1 cellular context compared by ENCODE assay signal in the genomic region with DNA sequence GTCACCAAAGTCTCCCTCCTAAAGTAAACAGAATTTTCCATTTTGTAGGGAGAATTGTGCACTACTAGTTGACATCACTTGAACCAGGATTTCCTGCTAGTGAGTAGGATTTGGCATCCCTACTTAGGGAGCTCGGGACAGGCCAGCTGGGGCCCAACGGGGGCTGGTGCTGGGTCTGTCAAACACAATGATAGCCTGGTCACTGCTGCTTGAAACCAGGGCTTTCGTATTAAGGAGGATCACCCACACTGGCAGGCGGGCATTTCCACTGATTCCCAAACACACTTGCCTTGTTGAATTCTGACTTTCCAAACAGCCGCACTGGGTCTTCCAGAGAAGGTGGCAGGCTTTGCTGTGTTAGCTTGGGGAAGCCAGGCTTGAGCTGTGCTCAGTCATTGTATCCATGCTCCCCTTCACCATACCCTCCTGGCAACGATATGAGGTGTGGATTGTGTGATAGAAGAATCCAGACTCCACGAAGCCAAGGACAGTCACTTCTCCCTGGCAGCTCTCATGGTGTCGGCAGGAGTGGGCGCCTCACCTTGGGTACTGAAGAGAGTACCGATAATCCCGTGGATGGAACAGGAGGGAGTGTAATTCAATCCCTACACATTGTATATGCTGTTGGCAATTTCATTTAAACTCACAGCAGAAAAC.
TF ChIP-seq lines count a peak whose summit lies in the region.

No MANE protein-coding gene starts in this region.

TF ChIP-seq in H1, 55 proteins besides CTCF, POLR2A, EP300 and RAD21:
- TF ChIP-seq CHD7 (IDR thresholded peaks at IDR 0.05; ENCODE audit: insufficient replicate concordance, low read length), result no peak
- TF ChIP-seq POLR2AphosphoS5 (IDR thresholded peaks at IDR 0.05; ENCODE audit: low read depth, low read length), result no peak
- no peak for TF ChIP-seq CBX8 (IDR thresholded peaks at IDR 0.05; ENCODE audit: borderline replicate concordance, low read depth, low read length)
- TF ChIP-seq RNF2 (IDR thresholded peaks at IDR 0.05; ENCODE audit: borderline replicate concordance, low read depth, low read length, missing control alignments, poor library complexity, severe bottlenecking), result no peak
- TF ChIP-seq MAFK (IDR thresholded peaks at IDR 0.05; ENCODE audit: low read depth, low read length), result no peak
- no peak for TF ChIP-seq KDM1A (IDR thresholded peaks at IDR 0.05; ENCODE audit: borderline replicate concordance, low read length)
- no peak for TF ChIP-seq TEAD4 (IDR thresholded peaks at IDR 0.05; ENCODE audit: low read depth, low read length)
- no peak for TF ChIP-seq BRCA1 (IDR thresholded peaks at IDR 0.05; ENCODE audit: low read depth, low read length)
- TF ChIP-seq FOSL1 (IDR thresholded peaks at IDR 0.05; ENCODE audit: insufficient read depth, low read depth, low read length), result no peak
- TF ChIP-seq YY1 (IDR thresholded peaks at IDR 0.05; ENCODE audit: low read depth, low read length), result no peak
- TF ChIP-seq HDAC2 (IDR thresholded peaks at IDR 0.05; ENCODE audit: borderline replicate concordance in 1 of 2, low read depth in 2 of 2, low read length in 2 of 2), result no peak
- TF ChIP-seq GABPA (IDR thresholded peaks at IDR 0.05; ENCODE audit: borderline replicate concordance, insufficient read depth, low read length), result no peak
- TF ChIP-seq NRF1 (IDR thresholded peaks at IDR 0.05; ENCODE audit: low read depth, low read length), result no peak
- no peak for TF ChIP-seq POU5F1 (IDR thresholded peaks at IDR 0.05; ENCODE audit: low read depth, low read length)
- no peak for TF ChIP-seq GTF2F1 (IDR thresholded peaks at IDR 0.05; ENCODE audit: borderline replicate concordance, low read depth, low read length)
- no peak for TF ChIP-seq CHD1 (IDR thresholded peaks at IDR 0.05; ENCODE audit: low read depth, low read length)
- TF ChIP-seq ASH2L (IDR thresholded peaks at IDR 0.05; ENCODE audit: low read length), result no peak
- TF ChIP-seq PHF8 (conservative IDR thresholded peaks at IDR 0.05; ENCODE audit: low read depth, low read length), result no peak
- no peak for TF ChIP-seq SUZ12 (IDR thresholded peaks at IDR 0.05; ENCODE audit: low read length)
- TF ChIP-seq TCF12 (IDR thresholded peaks at IDR 0.05; ENCODE audit: low read depth, low read length), result no peak
